ENCODE assay signal across 8 cellular contexts in the genomic region with DNA sequence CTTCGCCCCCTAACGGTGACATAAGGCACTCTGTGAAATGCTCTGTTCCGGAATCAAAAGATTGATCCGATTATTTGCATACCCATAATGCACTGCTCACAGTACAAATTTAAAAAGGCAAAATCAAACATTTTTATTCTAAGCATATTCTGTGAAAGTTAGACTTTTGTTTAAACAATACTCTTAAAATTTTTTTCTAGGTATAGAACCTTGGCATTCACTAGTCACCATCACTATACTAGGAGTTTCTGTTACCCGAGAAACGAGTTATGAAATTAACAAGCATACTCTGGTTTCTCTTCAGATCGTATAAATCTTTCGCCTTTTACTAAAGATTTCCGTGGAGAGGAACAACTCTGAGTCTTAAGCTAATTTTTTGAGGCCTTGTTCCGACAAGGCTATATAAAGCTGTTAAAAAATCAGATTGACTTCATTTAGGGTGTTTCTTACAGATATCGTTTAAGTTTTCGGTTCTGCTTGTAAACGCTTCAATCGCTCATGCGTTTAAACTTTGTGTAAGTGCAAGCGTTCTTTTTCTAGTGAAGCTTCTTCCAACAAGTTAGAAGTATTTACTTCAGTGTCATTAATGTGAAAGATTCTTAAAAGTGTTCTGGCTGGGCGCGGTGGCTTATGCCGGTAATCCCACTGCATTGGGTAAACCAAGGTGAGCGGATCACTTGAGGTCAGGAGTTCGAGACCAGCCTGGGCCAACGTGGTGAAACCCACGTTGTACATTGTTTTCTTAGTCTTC. TPM values are rescaled to one million over a fixed set of nuclear protein-coding genes. Genes with fewer than 3 reads are reported as not detected.
DNase-seq lines count a peak whose midpoint lies in the region; FAIRE-seq and TF ChIP-seq lines count a peak whose summit lies in the region.

Gene RNU5B-1 (plus strand): TSS at position 285 of the 751 bp plus-strand sequence.

- H3K27ac ChIP-seq in temporal lobe (ENCODE audit: low read depth, low read length): peak within 1 kb of the TSS; percentile 81

- FAIRE-seq in H54 (lab: Jason Lieb, UNC): no peak

- intact Hi-C loops in activated naive CD4-positive, alpha-beta T cell treated with anti-CD3 and anti-CD28 coated beads for 36 hours (cut with micrococcal nuclease): loop anchor here (1.0 to 10.0 kb wide), 7 partner anchors 8 to 1190 kb away; partner anchors contain the start of genes CLPX, DPP8, PARP16 and RNU5A-1

- peak within 1 kb of the TSS; percentile 97 for H3K27ac Mint-ChIP-seq in activated naive CD4-positive, alpha-beta T cell treated with anti-CD3 and anti-CD28 coated beads for 36 hours

- peak; percentile 97 for TF ChIP-seq POLR2A in H54 (IDR thresholded peaks at IDR 0.05; ENCODE audit: low read depth, low read length)

- H3K4me2 ChIP-seq in Loucy (ENCODE audit: low read depth, low read length, poor library complexity, severe bottlenecking): peak within 1 kb of the TSS; percentile 80

- DNase-seq in GF-D8 (lab: John Stamatoyannopoulos, UW) (peak; percentile 96), H54 (ENCODE audit: insufficient read length, low spot score) (no peak), SIG-M5 (lab: John Stamatoyannopoulos, UW) (peak; percentile 88), germinal center (ENCODE audit: low spot score) (peak; percentile 81), non-pigmented ciliary epithelial cell (ENCODE audit: low read depth) (peak; percentile 83)
- peak; percentile 77 for DNase-seq in activated naive CD4-positive, alpha-beta T cell treated with anti-CD3 and anti-CD28 coated beads for 36 hours

- no peaks in the 10 kb centered on the region for H3K27me3 ChIP-seq in Loucy (ENCODE audit: insufficient read depth, low read length, poor library complexity, severe bottlenecking)

- TF ChIP-seq CTCF in Loucy (conservative IDR thresholded peaks at IDR 0.05; ENCODE audit: low read length): peak; percentile 96

- peak within 1 kb of the TSS; percentile 82 for H3K9ac ChIP-seq in Loucy (ENCODE audit: low read depth, low read length, poor library complexity, severe bottlenecking)

- no peaks in the 10 kb centered on the region for H3K9me2 ChIP-seq in Loucy (replicated peaks; ENCODE audit: low read depth, low read length)

- no peaks in the 10 kb centered on the region for H3K36me3 ChIP-seq in Loucy (ENCODE audit: insufficient read depth, low read length)

- peak within 1 kb of the TSS; percentile 94 for H2AFZ ChIP-seq in Loucy (ENCODE audit: low read length)

- H3K4me3 ChIP-seq in Loucy (ENCODE audit: low read length, poor library complexity, severe bottlenecking): peak within 1 kb of the TSS; percentile 73

- H4K20me1 ChIP-seq in Loucy (ENCODE audit: insufficient read depth, low read length, poor library complexity, severe bottlenecking): no peaks in the 10 kb centered on the region

- H3F3A ChIP-seq in Loucy (ENCODE audit: low read depth): peaks cover 8% of the 10 kb centered on the region

- no peaks in the 10 kb centered on the region for H3K9me3 ChIP-seq in Loucy (ENCODE audit: insufficient read depth, low read depth, low read length)

- CTCF ChIA-PET in activated naive CD4-positive, alpha-beta T cell treated with anti-CD3 and anti-CD28 coated beads for 36 hours (lab: Charles Lee): interaction anchor here (0.9 to 2.3 kb wide), 6 partner anchors 15 to 93 kb away, joined by 3 to 14 read pairs (median 4); partner anchors contain the start of gene CILP

- H3K4me3 Mint-ChIP-seq in activated naive CD4-positive, alpha-beta T cell treated with anti-CD3 and anti-CD28 coated beads for 36 hours: peak within 1 kb of the TSS; percentile 89

- no peaks in the 10 kb centered on the region for H3K9me3 Mint-ChIP-seq in activated naive CD4-positive, alpha-beta T cell treated with anti-CD3 and anti-CD28 coated beads for 36 hours

- H3K27me3 Mint-ChIP-seq in activated naive CD4-positive, alpha-beta T cell treated with anti-CD3 and anti-CD28 coated beads for 36 hours (ENCODE audit: low read depth): peaks cover 4% of the 10 kb centered on the region

- H3K79me2 ChIP-seq in Loucy (ENCODE audit: insufficient read depth, low read length): no peaks in the 10 kb centered on the region

- H3K4me1 Mint-ChIP-seq in activated naive CD4-positive, alpha-beta T cell treated with anti-CD3 and anti-CD28 coated beads for 36 hours (ENCODE audit: low read depth): peaks cover 24% of the 10 kb centered on the region

- no peaks in the 10 kb centered on the region for H3K36me3 Mint-ChIP-seq in activated naive CD4-positive, alpha-beta T cell treated with anti-CD3 and anti-CD28 coated beads for 36 hours (ENCODE audit: low read depth)

- H3K4me1 ChIP-seq in Loucy (ENCODE audit: insufficient read depth, low read length, poor library complexity, severe bottlenecking): peaks cover 16% of the 10 kb centered on the region

RNA-seq across cellular contexts. Expression of gene RNU5B-1, which starts in this region (rescaled TPM):
- not detected for total RNA-seq in activated naive CD4-positive, alpha-beta T cell treated with anti-CD3 and anti-CD28 coated beads for 36 hours
- under 0.01 TPM for total RNA-seq in temporal lobe

Comparison
In these comparisons a context has a peak if more than half of its experiments do, and no peak if none do; other contexts are left out.
1. Peak in DNase-seq in activated naive CD4-positive, alpha-beta T cell treated with anti-CD3 and anti-CD28 coated beads for 36 hours; RNA of the gene not detected or under 1 TPM.